In genomic region chr19:28039677-28040381, GRCh38 we compare ENCODE assay signal across 25 cellular contexts.
DNase-seq lines count a peak whose midpoint lies in the region; ATAC-seq and TF ChIP-seq lines count a peak whose summit lies in the region.
"Had no signal": no experiment of that assay in that cellular context is flagged by ENCODE, and none has a peak within 500 bp of the region (broad histone marks: within the 10 kb centered on the region; RNA-seq: fewer than 3 reads in every experiment).

No MANE protein-coding gene starts in this region.

- H3K27ac ChIP-seq in coronary artery, result no peak overlapping the region
- H3K27ac ChIP-seq: breast epithelium, suprapubic skin, vagina had no signal

- no peak for TF ChIP-seq CTCF in coronary artery (IDR thresholded peaks at IDR 0.05)
- TF ChIP-seq CTCF in type B pancreatic cell (conservative IDR thresholded peaks at IDR 0.05), result no peak

- H3K4me3 ChIP-seq in coronary artery, result no peak overlapping the region
- H3K4me3 ChIP-seq: breast epithelium, suprapubic skin, vagina had no signal

- DNase-seq in NCI-H526 (lab: John Stamatoyannopoulos, UW), result peak; percentile 2 to 37
- DNase-seq in NCI-H526 treated with DMSO at 0.1 percent for 48 hours (lab: John Stamatoyannopoulos, UW), result no peak
- DNase-seq in HT1080 (ENCODE audit: low read depth), result peak; percentile 73
- DNase-seq in coronary artery (ENCODE audit: low spot score), result peak; percentile 52
- DNase-seq in sciatic nerve (ENCODE audit: low spot score), result no peak
- DNase-seq in NCI-H510A treated with DMSO at 0.1 percent for 48 hours (lab: John Stamatoyannopoulos, UW), result no peak
- no peak for DNase-seq in type B pancreatic cell (ENCODE audit: extremely low spot score, unreplicated experiment)
- DNase-seq: activated CD4-positive, alpha-beta T cell treated with anti-CD3 and anti-CD28 coated beads for 36 hours; activated CD8-positive, alpha-beta memory T cell treated with anti-CD3 and anti-CD28 coated beads, Interleukin-2, amount 10 ng/mL, durations not matched to agents 7 days and 5 days; activated naive CD8-positive, alpha-beta T cell treated with anti-CD3 and anti-CD28 coated beads, Interleukin-2, amount 10 ng/mL, durations not matched to agents 7 days and 5 days; C1 segment of cervical spinal cord; DMS153; kidney; NCI-H1417; NCI-H748 treated with DMSO at 0.1 percent for 48 hours; occipital lobe; OCI-M1; SIG-M5; stimulated activated CD4-positive, alpha-beta T cell treated with anti-CD3 and anti-CD28 coated beads, Interleukin-15, amount 100 ng/mL, for 24 hours had no signal

- H3K4me3 Mint-ChIP-seq in type B pancreatic cell, result no peak overlapping the region
- H3K4me3 Mint-ChIP-seq: activated CD4-positive, alpha-beta T cell treated with anti-CD3 and anti-CD28 coated beads for 36 hours; activated CD8-positive, alpha-beta memory T cell treated with anti-CD3 and anti-CD28 coated beads, Interleukin-2, amount 10 ng/mL, durations not matched to agents 7 days and 5 days; activated naive CD8-positive, alpha-beta T cell treated with anti-CD3 and anti-CD28 coated beads, Interleukin-2, amount 10 ng/mL, durations not matched to agents 7 days and 5 days; activated T-helper 17 cell treated with anti-CD3 and anti-CD28 coated beads, Interleukin-2, amount 50 U/mL, for 72 hours; dendritic cell treated with granulocyte-macrophage colony-stimulating factor and Interleukin-4, amounts not matched to agents 40 ng/mL and 50 ng/mL, for 4 days had no signal

- ATAC-seq in sciatic nerve (peak; percentile 62), GM21717 (IDR thresholded peaks at IDR 0.05; ENCODE audit: unreplicated experiment) (no peak)
- ATAC-seq: activated CD4-positive, alpha-beta T cell treated with anti-CD3 and anti-CD28 coated beads for 36 hours; activated CD8-positive, alpha-beta memory T cell treated with anti-CD3 and anti-CD28 coated beads, Interleukin-2, amount 10 ng/mL, durations not matched to agents 7 days and 5 days; activated T-helper 17 cell treated with anti-CD3 and anti-CD28 coated beads, Interleukin-2, amount 50 U/mL, for 72 hours had no signal

- H3K4me1 Mint-ChIP-seq in type B pancreatic cell (ENCODE audit: unreplicated experiment), result no peaks in the 10 kb centered on the region
- H3K4me1 Mint-ChIP-seq: activated CD4-positive, alpha-beta T cell treated with anti-CD3 and anti-CD28 coated beads for 36 hours; activated CD8-positive, alpha-beta memory T cell treated with anti-CD3 and anti-CD28 coated beads, Interleukin-2, amount 10 ng/mL, durations not matched to agents 7 days and 5 days; activated naive CD8-positive, alpha-beta T cell treated with anti-CD3 and anti-CD28 coated beads, Interleukin-2, amount 10 ng/mL, durations not matched to agents 7 days and 5 days; activated T-helper 17 cell treated with anti-CD3 and anti-CD28 coated beads, Interleukin-2, amount 50 U/mL, for 72 hours had no signal

- no peaks in the 10 kb centered on the region for H3K9me3 Mint-ChIP-seq in type B pancreatic cell
- H3K9me3 Mint-ChIP-seq: activated T-helper 17 cell treated with anti-CD3 and anti-CD28 coated beads, Interleukin-2, amount 50 U/mL, for 72 hours had no signal

- H3K36me3 Mint-ChIP-seq in type B pancreatic cell, result no peaks in the 10 kb centered on the region
- H3K36me3 Mint-ChIP-seq: activated CD8-positive, alpha-beta memory T cell treated with anti-CD3 and anti-CD28 coated beads, Interleukin-2, amount 10 ng/mL, durations not matched to agents 7 days and 5 days; activated naive CD8-positive, alpha-beta T cell treated with anti-CD3 and anti-CD28 coated beads, Interleukin-2, amount 10 ng/mL, durations not matched to agents 7 days and 5 days had no signal

- H3K27me3 Mint-ChIP-seq in type B pancreatic cell, result no peaks in the 10 kb centered on the region
- H3K27me3 Mint-ChIP-seq: activated CD4-positive, alpha-beta T cell treated with anti-CD3 and anti-CD28 coated beads for 36 hours; activated CD8-positive, alpha-beta memory T cell treated with anti-CD3 and anti-CD28 coated beads, Interleukin-2, amount 10 ng/mL, durations not matched to agents 7 days and 5 days; activated naive CD8-positive, alpha-beta T cell treated with anti-CD3 and anti-CD28 coated beads, Interleukin-2, amount 10 ng/mL, durations not matched to agents 7 days and 5 days; activated T-helper 17 cell treated with anti-CD3 and anti-CD28 coated beads, Interleukin-2, amount 50 U/mL, for 72 hours; dendritic cell treated with granulocyte-macrophage colony-stimulating factor and Interleukin-4, amounts not matched to agents 40 ng/mL and 50 ng/mL, for 4 days had no signal

- intact Hi-C loops in sciatic nerve (cut with DNase I), result no loop called here

- H3K27ac Mint-ChIP-seq in type B pancreatic cell, result no peak overlapping the region
- H3K27ac Mint-ChIP-seq: activated CD4-positive, alpha-beta T cell treated with anti-CD3 and anti-CD28 coated beads for 36 hours; activated CD8-positive, alpha-beta memory T cell treated with anti-CD3 and anti-CD28 coated beads, Interleukin-2, amount 10 ng/mL, durations not matched to agents 7 days and 5 days; activated naive CD8-positive, alpha-beta T cell treated with anti-CD3 and anti-CD28 coated beads, Interleukin-2, amount 10 ng/mL, durations not matched to agents 7 days and 5 days; activated T-helper 17 cell treated with anti-CD3 and anti-CD28 coated beads, Interleukin-2, amount 50 U/mL, for 72 hours; dendritic cell treated with granulocyte-macrophage colony-stimulating factor and Interleukin-4, amounts not matched to agents 40 ng/mL and 50 ng/mL, for 4 days had no signal

Comparison
In these comparisons a context has a peak if more than half of its experiments do, and no peak if none do; other contexts are left out.
1. DNase-seq: peak in NCI-H526 (2 of 2), HT1080 (single experiment) and coronary artery (single experiment); none in NCI-H526 treated with DMSO at 0.1 percent for 48 hours (single experiment), sciatic nerve (single experiment), NCI-H510A treated with DMSO at 0.1 percent for 48 hours (single experiment) and type B pancreatic cell (single experiment).